Comparison of ENCODE assay signal across 8 cellular contexts in genomic region chr17:45132302-45132568, GRCh38. TPM values are rescaled to one million over a fixed set of nuclear protein-coding genes. Genes with fewer than 3 reads are reported as not detected.
DNase-seq lines count a peak whose midpoint lies in the region; ATAC-seq, FAIRE-seq and TF ChIP-seq lines count a peak whose summit lies in the region.

PLCD3 (minus strand) TSS chr17:45132515; CDS start chr17:45132410, 105 bp downstream.

- H3K9me3 ChIP-seq in Caco-2 (no peaks in the 10 kb centered on the region), mucosa of stomach (ENCODE audit: control insufficient read depth, low read length) (no peaks in the 10 kb centered on the region)

- DNase-seq in Caco-2: no peak
- peak; percentile 20 for DNase-seq in NCI-H748 treated with DMSO at 0.1 percent for 48 hours (lab: John Stamatoyannopoulos, UW)
- DNase-seq in ecto neural progenitor cell (ENCODE audit: low spot score): peak; percentile 95
- DNase-seq in NCI-H82 (lab: John Stamatoyannopoulos, UW): no peak
- no peak for DNase-seq in epidermal melanocyte (ENCODE audit: insufficient read length, low spot score)
- DNase-seq in RCC 7860 (ENCODE audit: low spot score): no peak

- CTCF ChIA-PET in Caco-2 (lab: Charles Lee): interaction anchor here (0.6 to 0.9 kb wide), 2 partner anchors 35 to 1126 kb away, joined by 3 to 4 read pairs; no protein-coding TSS in a partner anchor

- H3K4me1 Mint-ChIP-seq in Caco-2 (ENCODE audit: low read depth, unreplicated experiment): peaks cover 33% of the 10 kb centered on the region

- no peak for TF ChIP-seq CTCF in Caco-2 (IDR thresholded peaks at IDR 0.05; ENCODE audit: insufficient read depth in 1 of 2, low read depth in 1 of 2, low read length in 1 of 2, severe bottlenecking in 1 of 2, unreplicated experiment in 1 of 2)

- H3K4me1 ChIP-seq in Caco-2: peaks cover 49% of the 10 kb centered on the region
- H3K4me1 ChIP-seq in mucosa of stomach (ENCODE audit: control insufficient read depth, insufficient read depth, low read length): peaks cover 59% of the 10 kb centered on the region

- peak within 1 kb of the TSS; percentile 83 for H3K4me3 Mint-ChIP-seq in Caco-2 (ENCODE audit: unreplicated experiment)

- H3K36me3 ChIP-seq in Caco-2 (ENCODE audit: control insufficient read depth, insufficient read depth, low read length) (peaks cover 1% of the 10 kb centered on the region; the same call in 1 of the 2 replicates), mucosa of stomach (ENCODE audit: control insufficient read depth, insufficient read depth, low read length) (no peaks in the 10 kb centered on the region)

- H3K9ac ChIP-seq in mucosa of stomach (ENCODE audit: low read length): peak within 1 kb of the TSS; percentile 79

- no peak for ATAC-seq in GM18867 (IDR thresholded peaks at IDR 0.05; ENCODE audit: unreplicated experiment)

- H3K27ac Mint-ChIP-seq in Caco-2 (ENCODE audit: unreplicated experiment): peak within 1 kb of the TSS; percentile 75

- H3K4me3 ChIP-seq in Caco-2 (ENCODE audit: low read depth, low read length) (peak within 1 kb of the TSS; percentile 85), mucosa of stomach (ENCODE audit: low read length) (peak within 1 kb of the TSS; percentile 75)

- H3K27me3 ChIP-seq in Caco-2 (replicated peaks; ENCODE audit: control insufficient read depth, insufficient read depth, low read length): no peaks in the 10 kb centered on the region
- no peaks in the 10 kb centered on the region for H3K27me3 ChIP-seq in mucosa of stomach (ENCODE audit: control insufficient read depth, insufficient read depth, low read length)

- intact Hi-C loops in Caco-2 (cut with micrococcal nuclease; ENCODE audit: unreplicated experiment): loop anchor here (2.0 to 10.0 kb wide), 3 partner anchors 33 to 357 kb away; no protein-coding TSS in a partner anchor

- peaks cover 44% of the 10 kb centered on the region for H3K36me3 Mint-ChIP-seq in Caco-2 (ENCODE audit: insufficient read depth, unreplicated experiment)

- POLR2A ChIA-PET in Caco-2 (lab: Charles Lee): no interaction called here

- H3K9me3 Mint-ChIP-seq in Caco-2 (ENCODE audit: unreplicated experiment): no peaks in the 10 kb centered on the region

- FAIRE-seq in RCC 7860 (lab: Jason Lieb, UNC): no peak

- H3K27me3 Mint-ChIP-seq in Caco-2 (ENCODE audit: insufficient read depth, unreplicated experiment): no peaks in the 10 kb centered on the region

- no TSS peak for BruUV-seq in Caco-2 (replicated peaks; lab: Mats Ljungman, UMichigan)

RNA-seq across cellular contexts. Expression of gene PLCD3, which starts in this region (rescaled TPM):
- 74.3 and 88.5 TPM in 2 replicates for total RNA-seq in Caco-2 (2022)

Comparison
In these comparisons a context has a peak if more than half of its experiments do, and no peak if none do; other contexts are left out.
1. DNase-seq: peak in NCI-H748 treated with DMSO at 0.1 percent for 48 hours (single experiment) and ecto neural progenitor cell (single experiment); none in Caco-2 (0 of 2), NCI-H82 (single experiment), epidermal melanocyte (single experiment) and RCC 7860 (single experiment).